ENCODE assay signal across 8 cellular contexts in the genomic region with DNA sequence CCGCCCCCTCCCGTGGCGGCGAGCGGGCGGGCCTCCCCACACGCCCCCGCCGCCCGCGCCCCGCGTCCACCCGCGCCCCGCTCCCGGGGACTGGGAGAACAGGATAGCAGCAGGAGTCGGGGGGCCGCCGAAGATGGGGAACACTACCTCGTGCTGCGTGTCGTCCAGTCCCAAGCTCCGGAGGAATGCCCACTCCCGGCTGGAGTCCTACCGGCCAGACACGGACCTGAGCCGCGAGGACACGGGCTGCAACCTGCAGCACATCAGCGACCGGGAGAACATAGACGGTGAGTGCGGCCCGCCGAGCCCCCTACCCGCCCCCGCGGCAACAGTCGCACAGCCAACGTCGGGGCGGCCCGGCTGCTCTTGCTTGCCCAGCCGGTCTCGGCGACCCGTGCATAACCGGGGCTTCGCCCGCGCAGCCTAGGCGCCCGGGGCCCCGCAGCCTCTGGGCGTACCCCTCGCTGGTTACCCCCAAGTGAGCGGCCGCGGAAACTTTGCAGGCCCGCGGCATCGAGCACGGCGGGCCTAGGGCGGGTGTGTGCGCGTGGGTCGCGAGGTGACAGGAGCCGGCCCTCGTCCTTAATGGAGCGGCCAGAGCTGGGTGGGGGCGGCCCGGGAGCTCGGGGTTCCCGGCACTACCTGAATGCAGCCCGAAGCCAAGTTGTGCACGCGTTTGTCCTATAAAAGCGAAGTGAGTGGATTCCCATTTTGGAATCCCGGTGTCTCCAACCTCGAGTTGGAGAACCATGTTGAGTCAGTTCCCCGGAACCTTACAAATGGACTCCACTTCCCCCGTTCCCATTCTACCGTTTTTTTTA. TPM values are rescaled to one million over a fixed set of nuclear protein-coding genes. Genes with fewer than 3 reads are reported as not detected.
DNase-seq lines count a peak whose midpoint lies in the region; ATAC-seq and TF ChIP-seq lines count a peak whose summit lies in the region.

No MANE protein-coding gene starts in this region.

- peaks cover 2% of the 10 kb centered on the region for H3K9me3 ChIP-seq in neuron (ENCODE audit: low read length)

- no peaks in the 10 kb centered on the region for H3K27me3 ChIP-seq in neuron (ENCODE audit: insufficient read depth, low read length)

- peak overlapping the region; percentile 91 for H3K4me3 Mint-ChIP-seq in Calu3 (ENCODE audit: low read depth, unreplicated experiment)
- peak overlapping the region; percentile 58 for H3K4me3 Mint-ChIP-seq in activated T-helper 17 cell treated with anti-CD3 and anti-CD28 coated beads, Interleukin-2, amount 50 U/mL, for 72 hours

- no peak for TF ChIP-seq CTCF in Calu3 (IDR thresholded peaks at IDR 0.05; ENCODE audit: unreplicated experiment)
- peak; percentile 8 for TF ChIP-seq CTCF in fibroblast of the aortic adventitia (IDR thresholded peaks at IDR 0.05; ENCODE audit: insufficient read depth, low read length)

- CTCF ChIA-PET in Calu3 (lab: Charles Lee): no interaction called here

- peaks cover 41% of the 10 kb centered on the region for H3K4me1 Mint-ChIP-seq in Calu3 (ENCODE audit: low read depth, unreplicated experiment)
- peaks cover 46% of the 10 kb centered on the region for H3K4me1 Mint-ChIP-seq in activated T-helper 17 cell treated with anti-CD3 and anti-CD28 coated beads, Interleukin-2, amount 50 U/mL, for 72 hours

- no TSS peak for BruUV-seq in Calu3 (replicated peaks; lab: Mats Ljungman, UMichigan)

- ATAC-seq in GM21786 (IDR thresholded peaks at IDR 0.05; ENCODE audit: unreplicated experiment): peak; percentile 4
- ATAC-seq in activated T-helper 17 cell treated with anti-CD3 and anti-CD28 coated beads, Interleukin-2, amount 50 U/mL, for 72 hours (replicated peaks): peak; percentile 5

- peaks cover 31% of the 10 kb centered on the region for H3K4me1 ChIP-seq in neuron (ENCODE audit: insufficient read depth, low read length)

- H3K27me3 Mint-ChIP-seq in Calu3 (ENCODE audit: unreplicated experiment): no peaks in the 10 kb centered on the region
- no peaks in the 10 kb centered on the region for H3K27me3 Mint-ChIP-seq in activated T-helper 17 cell treated with anti-CD3 and anti-CD28 coated beads, Interleukin-2, amount 50 U/mL, for 72 hours

- no peak overlapping the region for H3K27ac Mint-ChIP-seq in Calu3 (ENCODE audit: unreplicated experiment)
- H3K27ac Mint-ChIP-seq in activated T-helper 17 cell treated with anti-CD3 and anti-CD28 coated beads, Interleukin-2, amount 50 U/mL, for 72 hours: peak overlapping the region; percentile 82

- intact Hi-C loops in Calu3 (cut with micrococcal nuclease; ENCODE audit: unreplicated experiment): loop anchor here (1.0 to 5.0 kb wide), 2 partner anchors 165 to 226 kb away; no protein-coding TSS in a partner anchor

- no peak overlapping the region for H2AFZ ChIP-seq in neuron (ENCODE audit: low read depth, low read length)

- no peaks in the 10 kb centered on the region for H3K9me3 Mint-ChIP-seq in Calu3 (ENCODE audit: low read depth, unreplicated experiment)
- no peaks in the 10 kb centered on the region for H3K9me3 Mint-ChIP-seq in activated T-helper 17 cell treated with anti-CD3 and anti-CD28 coated beads, Interleukin-2, amount 50 U/mL, for 72 hours

- H3K4me3 ChIP-seq in fibroblast of the aortic adventitia (ENCODE audit: low read depth, low read length) (peak overlapping the region; percentile 78), neuron (ENCODE audit: low read length) (peak overlapping the region; percentile 69)

- peak; percentile 37 for DNase-seq in Calu3
- peak; percentile 9 for DNase-seq in NCI-H1105 (lab: John Stamatoyannopoulos, UW)
- DNase-seq in fibroblast of the aortic adventitia (ENCODE audit: low read depth): no peak
- DNase-seq in pons (ENCODE audit: low spot score): no peak
- no peak for DNase-seq in cerebellar nuclear complex (lab: John Stamatoyannopoulos, UW)

- peaks cover 38% of the 10 kb centered on the region for H3K36me3 Mint-ChIP-seq in Calu3 (ENCODE audit: insufficient read depth, unreplicated experiment)
- H3K36me3 Mint-ChIP-seq in activated T-helper 17 cell treated with anti-CD3 and anti-CD28 coated beads, Interleukin-2, amount 50 U/mL, for 72 hours (ENCODE audit: low read depth): peaks cover 23% of the 10 kb centered on the region

- H3K36me3 ChIP-seq in neuron (ENCODE audit: insufficient read depth, low read length): peaks cover 5% of the 10 kb centered on the region

RNA-seq across cellular contexts. Expression of gene CCNY, which starts 0.8 kb away (rescaled TPM):
- total RNA-seq in Calu3 (2022) (59.1 and 60.6 TPM in 2 replicates), fibroblast of the aortic adventitia (ENCODE audit: low replicate concordance) (19.4 and 55.4 TPM in 2 replicates)
- total RNA-seq in activated T-helper 17 cell treated with anti-CD3 and anti-CD28 coated beads, Interleukin-2, amount 50 U/mL, for 72 hours: 10 to 100 TPM; 29.4 to 42.3 TPM

Comparison
In these comparisons a context has a peak if more than half of its experiments do, and no peak if none do; other contexts are left out.
1. DNase-seq: peak in Calu3 (single experiment) and NCI-H1105 (single experiment); none in fibroblast of the aortic adventitia (single experiment), pons (single experiment) and cerebellar nuclear complex (0 of 2).